1 cellular context compared by ENCODE assay signal in the genomic region with DNA sequence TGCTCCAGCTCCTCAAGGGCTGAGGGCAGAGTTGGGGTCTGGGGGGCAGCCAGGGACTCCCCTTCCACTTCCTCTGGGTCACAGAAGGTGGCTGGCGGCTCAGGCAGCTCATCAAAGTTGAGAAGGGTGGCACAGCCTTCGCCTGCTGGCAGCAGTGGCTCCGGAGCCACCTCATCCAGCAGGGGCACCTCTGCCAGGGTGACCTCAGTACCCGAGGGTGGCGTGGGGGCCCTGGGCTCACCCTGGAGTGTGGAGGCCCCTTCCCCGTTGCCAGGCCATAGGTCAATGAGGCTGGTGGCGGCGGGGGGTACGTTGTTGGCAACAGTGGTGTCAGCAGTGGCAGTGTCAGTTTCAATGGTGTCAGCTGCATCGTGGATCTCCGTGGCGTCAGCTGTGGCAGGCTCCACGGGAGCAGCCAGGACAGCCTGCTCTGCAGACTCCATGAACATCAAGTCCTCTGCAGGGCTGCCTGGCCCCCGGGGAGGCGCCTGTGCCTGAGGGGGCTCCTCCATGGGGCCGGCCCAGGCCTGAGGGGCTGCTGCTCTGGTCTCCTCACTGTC.
TF ChIP-seq lines count a peak whose summit lies in the region.

No MANE protein-coding gene starts in this region.

TF ChIP-seq in neural cell, 6 proteins besides CTCF, POLR2A, EP300 and RAD21 (continued from another document):
- TF ChIP-seq, protein P1, sequence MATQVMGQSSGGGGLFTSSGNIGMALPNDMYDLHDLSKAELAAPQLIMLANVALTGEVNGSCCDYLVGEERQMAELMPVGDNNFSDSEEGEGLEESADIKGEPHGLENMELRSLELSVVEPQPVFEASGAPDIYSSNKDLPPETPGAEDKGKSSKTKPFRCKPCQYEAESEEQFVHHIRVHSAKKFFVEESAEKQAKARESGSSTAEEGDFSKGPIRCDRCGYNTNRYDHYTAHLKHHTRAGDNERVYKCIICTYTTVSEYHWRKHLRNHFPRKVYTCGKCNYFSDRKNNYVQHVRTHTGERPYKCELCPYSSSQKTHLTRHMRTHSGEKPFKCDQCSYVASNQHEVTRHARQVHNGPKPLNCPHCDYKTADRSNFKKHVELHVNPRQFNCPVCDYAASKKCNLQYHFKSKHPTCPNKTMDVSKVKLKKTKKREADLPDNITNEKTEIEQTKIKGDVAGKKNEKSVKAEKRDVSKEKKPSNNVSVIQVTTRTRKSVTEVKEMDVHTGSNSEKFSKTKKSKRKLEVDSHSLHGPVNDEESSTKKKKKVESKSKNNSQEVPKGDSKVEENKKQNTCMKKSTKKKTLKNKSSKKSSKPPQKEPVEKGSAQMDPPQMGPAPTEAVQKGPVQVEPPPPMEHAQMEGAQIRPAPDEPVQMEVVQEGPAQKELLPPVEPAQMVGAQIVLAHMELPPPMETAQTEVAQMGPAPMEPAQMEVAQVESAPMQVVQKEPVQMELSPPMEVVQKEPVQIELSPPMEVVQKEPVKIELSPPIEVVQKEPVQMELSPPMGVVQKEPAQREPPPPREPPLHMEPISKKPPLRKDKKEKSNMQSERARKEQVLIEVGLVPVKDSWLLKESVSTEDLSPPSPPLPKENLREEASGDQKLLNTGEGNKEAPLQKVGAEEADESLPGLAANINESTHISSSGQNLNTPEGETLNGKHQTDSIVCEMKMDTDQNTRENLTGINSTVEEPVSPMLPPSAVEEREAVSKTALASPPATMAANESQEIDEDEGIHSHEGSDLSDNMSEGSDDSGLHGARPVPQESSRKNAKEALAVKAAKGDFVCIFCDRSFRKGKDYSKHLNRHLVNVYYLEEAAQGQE (IDR thresholded peaks at IDR 0.05; ENCODE audit: borderline replicate concordance) = no peak
- no peak for TF ChIP-seq MXI1 (conservative IDR thresholded peaks at IDR 0.05; ENCODE audit: poor library complexity, severe bottlenecking)
- no peak for TF ChIP-seq EZH2 (IDR thresholded peaks at IDR 0.05; ENCODE audit: borderline replicate concordance, insufficient read depth, low read length, poor library complexity, severe bottlenecking)
- no peak for TF ChIP-seq TAF1 (IDR thresholded peaks at IDR 0.05; ENCODE audit: low read depth)
- TF ChIP-seq POLR2AphosphoS5 (IDR thresholded peaks at IDR 0.05) = no peak
